Comparison of ENCODE assay signal across 2 cellular contexts in the genomic region with DNA sequence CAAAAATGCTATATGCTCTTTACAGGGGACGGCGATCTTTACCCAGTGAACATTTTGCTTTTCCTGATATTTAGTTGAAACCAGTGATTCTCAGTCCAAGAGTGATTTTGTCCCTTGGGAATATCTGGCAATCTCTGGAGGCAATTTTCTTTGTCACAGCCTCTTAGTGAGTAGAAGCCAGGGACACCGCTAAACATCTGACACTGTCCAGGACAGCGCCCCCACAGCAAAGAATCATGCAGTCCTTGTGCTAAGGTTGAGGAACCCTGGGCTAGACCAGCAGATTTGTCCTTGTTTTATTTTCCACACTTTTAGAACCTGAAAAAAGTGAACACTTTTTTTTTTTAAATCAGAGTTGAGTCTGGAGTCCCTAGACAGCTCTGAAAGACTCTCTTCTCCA.
TF ChIP-seq lines count a peak whose summit lies in the region.

No MANE protein-coding gene starts in this region.

TF ChIP-seq in SK-N-SH, 30 proteins besides CTCF, POLR2A, EP300 and RAD21:
- no peak for TF ChIP-seq MAX (IDR thresholded peaks at IDR 0.05; ENCODE audit: low read depth)
- no peak for TF ChIP-seq YY1 (IDR thresholded peaks at IDR 0.05; ENCODE audit: low read depth)
- TF ChIP-seq, protein P1, sequence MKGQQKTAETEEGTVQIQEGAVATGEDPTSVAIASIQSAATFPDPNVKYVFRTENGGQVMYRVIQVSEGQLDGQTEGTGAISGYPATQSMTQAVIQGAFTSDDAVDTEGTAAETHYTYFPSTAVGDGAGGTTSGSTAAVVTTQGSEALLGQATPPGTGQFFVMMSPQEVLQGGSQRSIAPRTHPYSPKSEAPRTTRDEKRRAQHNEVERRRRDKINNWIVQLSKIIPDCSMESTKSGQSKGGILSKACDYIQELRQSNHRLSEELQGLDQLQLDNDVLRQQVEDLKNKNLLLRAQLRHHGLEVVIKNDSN (IDR thresholded peaks at IDR 0.05; ENCODE audit: borderline replicate concordance, low read depth), result no peak
- TF ChIP-seq POLR2AphosphoS5 (IDR thresholded peaks at IDR 0.05; ENCODE audit: low read depth, low read length), result no peak
- TF ChIP-seq RXRA (IDR thresholded peaks at IDR 0.05; ENCODE audit: borderline replicate concordance, low read depth), result no peak
- TF ChIP-seq MXI1 (IDR thresholded peaks at IDR 0.05; ENCODE audit: low read depth, low read length), result no peak
- TF ChIP-seq TCF12 (IDR thresholded peaks at IDR 0.05), result no peak
- TF ChIP-seq NRF1 (IDR thresholded peaks at IDR 0.05; ENCODE audit: low read depth, low read length), result no peak
- TF ChIP-seq TEAD4 (IDR thresholded peaks at IDR 0.05; ENCODE audit: borderline replicate concordance, insufficient read depth), result no peak
- TF ChIP-seq, protein P2, sequence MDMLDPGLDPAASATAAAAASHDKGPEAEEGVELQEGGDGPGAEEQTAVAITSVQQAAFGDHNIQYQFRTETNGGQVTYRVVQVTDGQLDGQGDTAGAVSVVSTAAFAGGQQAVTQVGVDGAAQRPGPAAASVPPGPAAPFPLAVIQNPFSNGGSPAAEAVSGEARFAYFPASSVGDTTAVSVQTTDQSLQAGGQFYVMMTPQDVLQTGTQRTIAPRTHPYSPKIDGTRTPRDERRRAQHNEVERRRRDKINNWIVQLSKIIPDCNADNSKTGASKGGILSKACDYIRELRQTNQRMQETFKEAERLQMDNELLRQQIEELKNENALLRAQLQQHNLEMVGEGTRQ (IDR thresholded peaks at IDR 0.05; ENCODE audit: borderline replicate concordance, low read depth, low read length), result no peak
- no peak for TF ChIP-seq FOXJ3 (CRISPR knock-in tag; IDR thresholded peaks at IDR 0.05)
- TF ChIP-seq JUND (IDR thresholded peaks at IDR 0.05), result no peak
- TF ChIP-seq CHD2 (IDR thresholded peaks at IDR 0.05; ENCODE audit: low read length, partially characterized antibody), result no peak
- TF ChIP-seq, protein P3, sequence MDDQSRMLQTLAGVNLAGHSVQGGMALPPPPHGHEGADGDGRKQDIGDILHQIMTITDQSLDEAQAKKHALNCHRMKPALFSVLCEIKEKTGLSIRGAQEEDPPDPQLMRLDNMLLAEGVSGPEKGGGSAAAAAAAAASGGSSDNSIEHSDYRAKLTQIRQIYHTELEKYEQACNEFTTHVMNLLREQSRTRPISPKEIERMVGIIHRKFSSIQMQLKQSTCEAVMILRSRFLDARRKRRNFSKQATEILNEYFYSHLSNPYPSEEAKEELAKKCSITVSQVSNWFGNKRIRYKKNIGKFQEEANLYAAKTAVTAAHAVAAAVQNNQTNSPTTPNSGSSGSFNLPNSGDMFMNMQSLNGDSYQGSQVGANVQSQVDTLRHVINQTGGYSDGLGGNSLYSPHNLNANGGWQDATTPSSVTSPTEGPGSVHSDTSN (IDR thresholded peaks at IDR 0.05), result no peak
- TF ChIP-seq ELF1 (IDR thresholded peaks at IDR 0.05), result no peak
- TF ChIP-seq ZBTB33 (IDR thresholded peaks at IDR 0.05; ENCODE audit: borderline replicate concordance, low read depth), result no peak
- TF ChIP-seq, protein P4, sequence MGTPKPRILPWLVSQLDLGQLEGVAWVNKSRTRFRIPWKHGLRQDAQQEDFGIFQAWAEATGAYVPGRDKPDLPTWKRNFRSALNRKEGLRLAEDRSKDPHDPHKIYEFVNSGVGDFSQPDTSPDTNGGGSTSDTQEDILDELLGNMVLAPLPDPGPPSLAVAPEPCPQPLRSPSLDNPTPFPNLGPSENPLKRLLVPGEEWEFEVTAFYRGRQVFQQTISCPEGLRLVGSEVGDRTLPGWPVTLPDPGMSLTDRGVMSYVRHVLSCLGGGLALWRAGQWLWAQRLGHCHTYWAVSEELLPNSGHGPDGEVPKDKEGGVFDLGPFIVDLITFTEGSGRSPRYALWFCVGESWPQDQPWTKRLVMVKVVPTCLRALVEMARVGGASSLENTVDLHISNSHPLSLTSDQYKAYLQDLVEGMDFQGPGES (IDR thresholded peaks at IDR 0.05; ENCODE audit: low read depth, low read length), result no peak
- no peak for TF ChIP-seq GATA2 (CRISPR knock-in tag; IDR thresholded peaks at IDR 0.05)
- TF ChIP-seq FOXM1 (IDR thresholded peaks at IDR 0.05; ENCODE audit: low read depth), result no peak

TF ChIP-seq in H1, 55 proteins besides CTCF, POLR2A, EP300 and RAD21:
- no peak for TF ChIP-seq KDM5A (IDR thresholded peaks at IDR 0.05; ENCODE audit: low read length)
- TF ChIP-seq GABPA (IDR thresholded peaks at IDR 0.05; ENCODE audit: borderline replicate concordance, insufficient read depth, low read length), result no peak
- no peak for TF ChIP-seq POLR2AphosphoS5 (IDR thresholded peaks at IDR 0.05; ENCODE audit: low read depth, low read length)
- no peak for TF ChIP-seq E2F6 (IDR thresholded peaks at IDR 0.05)
- TF ChIP-seq HDAC6 (IDR thresholded peaks at IDR 0.05; ENCODE audit: low read depth, low read length), result no peak
- TF ChIP-seq BACH1 (IDR thresholded peaks at IDR 0.05; ENCODE audit: low read length), result no peak
- no peak for TF ChIP-seq TAF1 (IDR thresholded peaks at IDR 0.05; ENCODE audit: low read depth, low read length)
- no peak for TF ChIP-seq EZH2 (IDR thresholded peaks at IDR 0.05; ENCODE audit: low read depth, low read length, severe bottlenecking)
- TF ChIP-seq CHD7 (IDR thresholded peaks at IDR 0.05; ENCODE audit: insufficient replicate concordance, low read length), result no peak
- no peak for TF ChIP-seq CHD2 (IDR thresholded peaks at IDR 0.05; ENCODE audit: low read length)
- no peak for TF ChIP-seq BRCA1 (IDR thresholded peaks at IDR 0.05; ENCODE audit: low read depth, low read length)
- TF ChIP-seq CBX5 (IDR thresholded peaks at IDR 0.05; ENCODE audit: low read depth, low read length), result no peak
TF ChIP-seq in H1: peak in this region for 0.
